ENCODE assay signal across 8 cellular contexts in the genomic region with DNA sequence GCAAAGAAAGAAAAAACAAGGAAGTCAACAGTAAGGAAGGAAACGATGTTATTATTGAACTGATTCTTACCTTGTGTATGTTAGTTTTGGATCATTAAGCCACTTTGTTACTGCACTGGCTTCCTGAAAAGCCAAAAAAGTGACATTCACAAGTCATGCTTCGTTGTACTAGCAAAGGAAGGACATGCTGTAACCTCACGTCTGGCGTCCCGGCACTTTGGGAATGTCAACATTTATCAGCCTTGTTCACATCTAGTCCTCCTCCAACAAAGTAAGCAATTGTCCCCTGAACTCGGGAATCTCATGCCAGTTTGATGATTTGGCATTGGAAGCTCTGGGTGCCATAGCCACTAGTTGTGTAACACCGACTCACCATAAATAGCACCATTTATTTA. TPM values are rescaled to one million over a fixed set of nuclear protein-coding genes. Genes with fewer than 3 reads are reported as not detected.
DNase-seq lines count a peak whose midpoint lies in the region; TF ChIP-seq lines count a peak whose summit lies in the region.

No MANE protein-coding gene starts in this region.

- no peaks in the 10 kb centered on the region for H3K36me3 Mint-ChIP-seq in activated CD4-positive, alpha-beta T cell treated with anti-CD3 and anti-CD28 coated beads, Interleukin-2, amount 10 ng/mL, durations not matched to agents 24 days and 14 days (ENCODE audit: low read depth)
- peaks cover 2% of the 10 kb centered on the region for H3K36me3 Mint-ChIP-seq in activated CD4-positive, alpha-beta memory T cell treated with anti-CD3 and anti-CD28 coated beads for 36 hours
- H3K36me3 Mint-ChIP-seq in immature natural killer cell: peaks cover 0 to 5% (median 3%) of the 10 kb centered on the region in 3 donors

- H3K27ac ChIP-seq in suprapubic skin: peak overlapping the region; percentile 85

- H3K27ac Mint-ChIP-seq in activated CD4-positive, alpha-beta T cell treated with anti-CD3 and anti-CD28 coated beads, Interleukin-2, amount 10 ng/mL, durations not matched to agents 24 days and 14 days: peak overlapping the region; percentile 94
- peak overlapping the region; percentile 93 for H3K27ac Mint-ChIP-seq in activated CD4-positive, alpha-beta memory T cell treated with anti-CD3 and anti-CD28 coated beads for 36 hours
- peak overlapping the region; percentile 85 to 97 (median 94) for H3K27ac Mint-ChIP-seq in immature natural killer cell

- no peaks in the 10 kb centered on the region for H3K27me3 ChIP-seq in suprapubic skin

- no peak for DNase-seq in activated CD4-positive, alpha-beta T cell treated with anti-CD3 and anti-CD28 coated beads, Interleukin-2, amount 10 ng/mL, durations not matched to agents 24 days and 14 days
- no peak for DNase-seq in activated CD4-positive, alpha-beta T cell treated with anti-CD3 and anti-CD28 coated beads for 4 hours
- no peak for DNase-seq in activated CD4-positive, alpha-beta memory T cell treated with anti-CD3 and anti-CD28 coated beads for 36 hours
- no peak for DNase-seq in immature natural killer cell
- DNase-seq in suprapubic skin (ENCODE audit: low spot score in 2 of 2): no peak
- no peak for DNase-seq in AG08396 (ENCODE audit: low spot score)
- no peak for DNase-seq in retina
- DNase-seq in NCI-H524 treated with DMSO at 0.1 percent for 48 hours (lab: John Stamatoyannopoulos, UW): no peak

- TF ChIP-seq CTCF in suprapubic skin (IDR thresholded peaks at IDR 0.05): no peak

- POLR2A ChIA-PET in activated CD4-positive, alpha-beta memory T cell treated with anti-CD3 and anti-CD28 coated beads for 36 hours (lab: Charles Lee): interaction anchor here (1.2 to 1.6 kb wide), 4 partner anchors 30 to 412 kb away, joined by 3 to 9 read pairs (median 4); a partner anchor contains a TSS

- H3K9me3 ChIP-seq in suprapubic skin: no peaks in the 10 kb centered on the region

- TF ChIP-seq EP300 in suprapubic skin (IDR thresholded peaks at IDR 0.05): no peak

- H3K27me3 Mint-ChIP-seq in activated CD4-positive, alpha-beta T cell treated with anti-CD3 and anti-CD28 coated beads, Interleukin-2, amount 10 ng/mL, durations not matched to agents 24 days and 14 days: peaks cover 17% of the 10 kb centered on the region
- no peaks in the 10 kb centered on the region for H3K27me3 Mint-ChIP-seq in activated CD4-positive, alpha-beta memory T cell treated with anti-CD3 and anti-CD28 coated beads for 36 hours
- H3K27me3 Mint-ChIP-seq in immature natural killer cell (ENCODE audit: low read depth in 3 of 3): peaks cover 5 to 20% (median 11%) of the 10 kb centered on the region in 3 donors

- no peaks in the 10 kb centered on the region for H3K9me3 Mint-ChIP-seq in activated CD4-positive, alpha-beta T cell treated with anti-CD3 and anti-CD28 coated beads, Interleukin-2, amount 10 ng/mL, durations not matched to agents 24 days and 14 days
- no peaks in the 10 kb centered on the region for H3K9me3 Mint-ChIP-seq in activated CD4-positive, alpha-beta memory T cell treated with anti-CD3 and anti-CD28 coated beads for 36 hours
- H3K9me3 Mint-ChIP-seq in immature natural killer cell: no peaks in the 10 kb centered on the region

- CTCF ChIA-PET in activated CD4-positive, alpha-beta memory T cell treated with anti-CD3 and anti-CD28 coated beads for 36 hours (lab: Charles Lee): interaction anchor here (0.6 to 3.3 kb wide), 9 partner anchors 9 to 98 kb away, joined by 3 to 16 read pairs (median 4); no protein-coding TSS in a partner anchor

- H3K4me1 ChIP-seq in suprapubic skin: peaks cover 7% of the 10 kb centered on the region

- H3K36me3 ChIP-seq in suprapubic skin: peaks cover 14% of the 10 kb centered on the region

- intact Hi-C loops in activated CD4-positive, alpha-beta T cell treated with anti-CD3 and anti-CD28 coated beads, Interleukin-2, amount 10 ng/mL, durations not matched to agents 24 days and 14 days (cut with micrococcal nuclease): loop anchor here (5.0 kb wide), 1 partner anchor 133 kb away; a partner anchor contains a TSS
- intact Hi-C loops in activated CD4-positive, alpha-beta memory T cell treated with anti-CD3 and anti-CD28 coated beads for 36 hours (cut with micrococcal nuclease): loop anchor here (1.0 kb wide), 1 partner anchor 369 kb away; a partner anchor contains a TSS

- H3K4me3 Mint-ChIP-seq in activated CD4-positive, alpha-beta T cell treated with anti-CD3 and anti-CD28 coated beads, Interleukin-2, amount 10 ng/mL, durations not matched to agents 24 days and 14 days: peak overlapping the region; percentile 90
- peak overlapping the region; percentile 95 for H3K4me3 Mint-ChIP-seq in activated CD4-positive, alpha-beta memory T cell treated with anti-CD3 and anti-CD28 coated beads for 36 hours
- H3K4me3 Mint-ChIP-seq in immature natural killer cell: peak overlapping the region; percentile 86 to 96 (median 92)

- WGBS in suprapubic skin: 62% methylated on average over 7 of the region's 7 CpGs

- peaks cover 26% of the 10 kb centered on the region for H3K4me1 Mint-ChIP-seq in activated CD4-positive, alpha-beta T cell treated with anti-CD3 and anti-CD28 coated beads, Interleukin-2, amount 10 ng/mL, durations not matched to agents 24 days and 14 days
- peaks cover 27% of the 10 kb centered on the region for H3K4me1 Mint-ChIP-seq in activated CD4-positive, alpha-beta memory T cell treated with anti-CD3 and anti-CD28 coated beads for 36 hours (ENCODE audit: low read depth)
- H3K4me1 Mint-ChIP-seq in immature natural killer cell: peaks cover 24 to 26% of the 10 kb centered on the region in 2 donors

- TF ChIP-seq POLR2A in suprapubic skin (IDR thresholded peaks at IDR 0.05): no peak

- H3K4me3 ChIP-seq in suprapubic skin: peak overlapping the region; percentile 89

RNA-seq across cellular contexts. Expression of a gene that starts 0.7 kb away (rescaled TPM):
- total RNA-seq in activated CD4-positive, alpha-beta T cell treated with anti-CD3 and anti-CD28 coated beads, Interleukin-2, amount 10 ng/mL, durations not matched to agents 24 days and 14 days: 21.7 and 23.1 TPM in 2 replicates
- total RNA-seq in activated CD4-positive, alpha-beta memory T cell treated with anti-CD3 and anti-CD28 coated beads for 36 hours: 10 to 100 TPM; 23.5 to 27.3 TPM
- 1 to 10 TPM; 1.6 to 7.9 (median 6.4) TPM for polyA plus RNA-seq in immature natural killer cell
- 10 to 100 TPM; 11.0 to 25.1 (median 17.2) TPM for total RNA-seq in suprapubic skin

RNA-seq across cellular contexts. Expression of a gene that starts 18.6 kb away (rescaled TPM):
- total RNA-seq in activated CD4-positive, alpha-beta T cell treated with anti-CD3 and anti-CD28 coated beads, Interleukin-2, amount 10 ng/mL, durations not matched to agents 24 days and 14 days: not detected in 2 replicates
- total RNA-seq in activated CD4-positive, alpha-beta memory T cell treated with anti-CD3 and anti-CD28 coated beads for 36 hours: not detected
- polyA plus RNA-seq in immature natural killer cell: under 1 TPM in 2 of 3 donors, not detected in 1; 0.09 to 0.22 TPM
- total RNA-seq in suprapubic skin: under 1 TPM in 2 of 4 donors, not detected in 2; 0.19 to 0.23 TPM

RNA-seq across cellular contexts. Expression of a gene that starts 27.3 kb away (rescaled TPM):
- not detected in 2 replicates for total RNA-seq in activated CD4-positive, alpha-beta T cell treated with anti-CD3 and anti-CD28 coated beads, Interleukin-2, amount 10 ng/mL, durations not matched to agents 24 days and 14 days
- not detected for total RNA-seq in activated CD4-positive, alpha-beta memory T cell treated with anti-CD3 and anti-CD28 coated beads for 36 hours
- not detected for polyA plus RNA-seq in immature natural killer cell
- under 1 TPM in 1 of 4 donors, not detected in 3; 0.25 TPM for total RNA-seq in suprapubic skin

RNA-seq across cellular contexts. Expression of a gene that starts 53.0 kb away (rescaled TPM):
- total RNA-seq in activated CD4-positive, alpha-beta T cell treated with anti-CD3 and anti-CD28 coated beads, Interleukin-2, amount 10 ng/mL, durations not matched to agents 24 days and 14 days: not detected in 2 replicates
- total RNA-seq in activated CD4-positive, alpha-beta memory T cell treated with anti-CD3 and anti-CD28 coated beads for 36 hours: not detected
- under 1 TPM in 1 of 3 donors, not detected in 2; 0.11 TPM for polyA plus RNA-seq in immature natural killer cell
- not detected for total RNA-seq in suprapubic skin
